ENCODE assay signal across 8 cellular contexts in genomic region chr14:22314183-22314820, GRCh38.
A peak's percentile ranks its signal among the peaks of the same experiment; 100 is the strongest.
DNase-seq lines count a peak whose midpoint lies in the region; ATAC-seq and TF ChIP-seq lines count a peak whose summit lies in the region.

No MANE protein-coding gene starts in this region.

- no peaks in the 10 kb centered on the region for H3K9me3 ChIP-seq in RWPE2 (ENCODE audit: severe bottlenecking)

- H4K8ac ChIP-seq in mesendoderm (ENCODE audit: low read depth, low read length), result no peak overlapping the region

- H4K5ac ChIP-seq in mesendoderm (ENCODE audit: low read length), result no peak overlapping the region

- H2BK5ac ChIP-seq in mesendoderm (ENCODE audit: low read length), result no peak overlapping the region

- H3K27me3 ChIP-seq in HL-60 (ENCODE audit: insufficient read depth, poor library complexity, severe bottlenecking) (no peaks in the 10 kb centered on the region), RWPE2 (ENCODE audit: insufficient read depth, poor library complexity, severe bottlenecking) (no peaks in the 10 kb centered on the region), mesendoderm (ENCODE audit: insufficient read depth, low read length, poor library complexity) (no peaks in the 10 kb centered on the region)

- no peaks in the 10 kb centered on the region for H3K79me2 ChIP-seq in mesendoderm (ENCODE audit: control insufficient read depth, insufficient read depth, low read length)

- no peaks in the 10 kb centered on the region for H3K27me3 Mint-ChIP-seq in effector memory CD8-positive, alpha-beta T cell
- no peaks in the 10 kb centered on the region for H3K27me3 Mint-ChIP-seq in activated CD8-positive, alpha-beta memory T cell treated with anti-CD3 and anti-CD28 coated beads, Interleukin-2, amount 10 ng/mL, durations not matched to agents 7 days and 5 days

- H3K56ac ChIP-seq in mesendoderm (ENCODE audit: low read length), result no peak overlapping the region

- H3K18ac ChIP-seq in mesendoderm (ENCODE audit: low read length), result peak overlapping the region; percentile 60

- no peaks in the 10 kb centered on the region for H3K79me1 ChIP-seq in mesendoderm (ENCODE audit: low read length)

- CTCF ChIA-PET in activated CD8-positive, alpha-beta memory T cell treated with anti-CD3 and anti-CD28 coated beads, Interleukin-2, amount 10 ng/mL, durations not matched to agents 7 days and 5 days (lab: Charles Lee), result no interaction called here

- ATAC-seq in GM18868 (IDR thresholded peaks at IDR 0.05; ENCODE audit: unreplicated experiment) (peak; percentile 92), RWPE2 (ENCODE audit: low read depth) (peak; percentile 73)
- peak; percentile 33 for ATAC-seq in effector memory CD8-positive, alpha-beta T cell (replicated peaks)
- ATAC-seq in activated CD8-positive, alpha-beta memory T cell treated with anti-CD3 and anti-CD28 coated beads, Interleukin-2, amount 10 ng/mL, durations not matched to agents 7 days and 5 days, result no peak

- H3K4me3 ChIP-seq in HL-60 (replicated peaks; ENCODE audit: insufficient read depth, low read length) (no peak overlapping the region), RWPE2 (ENCODE audit: severe bottlenecking) (no peak overlapping the region), mesendoderm (ENCODE audit: low read length) (no peak overlapping the region)

- no peak overlapping the region for H2AK5ac ChIP-seq in mesendoderm (ENCODE audit: low read length)

- no peak overlapping the region for H2BK15ac ChIP-seq in mesendoderm (replicated peaks; ENCODE audit: low read depth)

- DNase-seq in COR-L47 (lab: John Stamatoyannopoulos, UW), result peak; percentile 28
- peak in 1 of 2 experiments; percentile 52 for DNase-seq in HL-60 (ENCODE audit: low read depth in 1 of 2, low spot score in 1 of 2)
- no peak for DNase-seq in RWPE2 (ENCODE audit: low spot score)
- DNase-seq in effector memory CD8-positive, alpha-beta T cell, result peak in 1 of 3 experiments; percentile 0
- peak; percentile 76 for DNase-seq in mesendoderm
- DNase-seq in activated CD8-positive, alpha-beta memory T cell treated with anti-CD3 and anti-CD28 coated beads, Interleukin-2, amount 10 ng/mL, durations not matched to agents 7 days and 5 days, result no peak
- no peak for DNase-seq in posterior vena cava (ENCODE audit: low spot score)

- H3K4ac ChIP-seq in mesendoderm (ENCODE audit: low read depth, low read length), result peak overlapping the region; percentile 31

- no peak overlapping the region for H3K9ac ChIP-seq in mesendoderm (ENCODE audit: low read length)

- H3K4me1 ChIP-seq in RWPE2 (ENCODE audit: insufficient read depth, poor library complexity, severe bottlenecking) (peaks cover 7% of the 10 kb centered on the region), mesendoderm (ENCODE audit: control insufficient read depth, low read depth, low read length) (no peaks in the 10 kb centered on the region)

- H3K23ac ChIP-seq in mesendoderm (ENCODE audit: low read length), result no peak overlapping the region

- H3K36me3 ChIP-seq in RWPE2 (ENCODE audit: low read depth), result no peaks in the 10 kb centered on the region
- H3K36me3 ChIP-seq in mesendoderm (ENCODE audit: control insufficient read depth, insufficient read depth, low read length), result no peaks in the 10 kb centered on the region

- peak overlapping the region; percentile 73 for H2BK120ac ChIP-seq in mesendoderm (ENCODE audit: low read depth, low read length)

- no peak overlapping the region for H3K4me3 Mint-ChIP-seq in effector memory CD8-positive, alpha-beta T cell
- no peak overlapping the region for H3K4me3 Mint-ChIP-seq in activated CD8-positive, alpha-beta memory T cell treated with anti-CD3 and anti-CD28 coated beads, Interleukin-2, amount 10 ng/mL, durations not matched to agents 7 days and 5 days

- H3K27ac Mint-ChIP-seq in effector memory CD8-positive, alpha-beta T cell, result no peak overlapping the region
- H3K27ac Mint-ChIP-seq in activated CD8-positive, alpha-beta memory T cell treated with anti-CD3 and anti-CD28 coated beads, Interleukin-2, amount 10 ng/mL, durations not matched to agents 7 days and 5 days, result no peak overlapping the region

- H3K4me1 Mint-ChIP-seq in effector memory CD8-positive, alpha-beta T cell (ENCODE audit: low read depth in 2 of 2), result no peaks in the 10 kb centered on the region
- no peaks in the 10 kb centered on the region for H3K4me1 Mint-ChIP-seq in activated CD8-positive, alpha-beta memory T cell treated with anti-CD3 and anti-CD28 coated beads, Interleukin-2, amount 10 ng/mL, durations not matched to agents 7 days and 5 days

- no CpG with 5 or more reads among the region's 6 CpGs for WGBS in mesendoderm (ENCODE audit: extremely low coverage, insufficient coverage, low lambda C conversion rate)

- no peak overlapping the region for H3K4me2 ChIP-seq in mesendoderm (ENCODE audit: low read length)

- intact Hi-C loops in posterior vena cava (cut with DNase I), result loop anchor here in 1 of 2 donors (10.0 kb wide), 1 partner anchor 60 kb away; no protein-coding TSS in a partner anchor

- H3K36me3 Mint-ChIP-seq in effector memory CD8-positive, alpha-beta T cell (ENCODE audit: insufficient read depth), result no peaks in the 10 kb centered on the region
- no peaks in the 10 kb centered on the region for H3K36me3 Mint-ChIP-seq in activated CD8-positive, alpha-beta memory T cell treated with anti-CD3 and anti-CD28 coated beads, Interleukin-2, amount 10 ng/mL, durations not matched to agents 7 days and 5 days

- H3K27ac ChIP-seq in HL-60 (replicated peaks), result no peak overlapping the region
- H3K27ac ChIP-seq in RWPE2 (ENCODE audit: poor library complexity, severe bottlenecking), result no peak overlapping the region
- no peak overlapping the region for H3K27ac ChIP-seq in mesendoderm (ENCODE audit: low read depth, low read length)

- TF ChIP-seq CTCF in HL-60 (IDR thresholded peaks at IDR 0.05; ENCODE audit: insufficient read depth, low read length), result peak; percentile 69
- TF ChIP-seq CTCF in RWPE2 (IDR thresholded peaks at IDR 0.05; ENCODE audit: poor library complexity, severe bottlenecking), result peak; percentile 91

- no peaks in the 10 kb centered on the region for H3K9me3 Mint-ChIP-seq in effector memory CD8-positive, alpha-beta T cell
- no peaks in the 10 kb centered on the region for H3K9me3 Mint-ChIP-seq in activated CD8-positive, alpha-beta memory T cell treated with anti-CD3 and anti-CD28 coated beads, Interleukin-2, amount 10 ng/mL, durations not matched to agents 7 days and 5 days (ENCODE audit: low read depth)

Comparison
In these comparisons a context has a peak if more than half of its experiments do, and no peak if none do; other contexts are left out.
1. DNase-seq: peak in COR-L47 (single experiment) and mesendoderm (single experiment); none in RWPE2 (single experiment), activated CD8-positive, alpha-beta memory T cell treated with anti-CD3 and anti-CD28 coated beads, Interleukin-2, amount 10 ng/mL, durations not matched to agents 7 days and 5 days (single experiment) and posterior vena cava (single experiment).